Comparison of ENCODE assay signal across 14 cellular contexts in genomic region chr17:47685556-47686275, GRCh38. TPM values are rescaled to one million over a fixed set of nuclear protein-coding genes. Genes with fewer than 3 reads are reported as not detected.
DNase-seq lines count a peak whose midpoint lies in the region; ATAC-seq and TF ChIP-seq lines count a peak whose summit lies in the region.
"Had no signal": no experiment of that assay in that cellular context is flagged by ENCODE, and none has a peak within 500 bp of the region (broad histone marks: within the 10 kb centered on the region; RNA-seq: fewer than 3 reads in every experiment).

No MANE protein-coding gene starts in this region.

- H3K27me3 Mint-ChIP-seq in activated naive CD4-positive, alpha-beta T cell treated with anti-CD3 and anti-CD28 coated beads, Interleukin-2, amount 10 ng/mL, durations not matched to agents 7 days and 5 days, result no peaks in the 10 kb centered on the region
- H3K27me3 Mint-ChIP-seq in endothelial cell (ENCODE audit: unreplicated experiment), result no peaks in the 10 kb centered on the region

- DNase-seq in activated naive CD4-positive, alpha-beta T cell treated with anti-CD3 and anti-CD28 coated beads, Interleukin-2, amount 10 ng/mL, durations not matched to agents 7 days and 5 days, result no peak
- no peak for DNase-seq in activated naive CD4-positive, alpha-beta T cell (lab: John Stamatoyannopoulos, UW)
- DNase-seq in epithelial cell of prostate (ENCODE audit: low read depth, low spot score) (no peak), spleen (no peak), NCI-H510A treated with DMSO at 0.1 percent for 48 hours (lab: John Stamatoyannopoulos, UW) (no peak), endothelial cell (ENCODE audit: low spot score) (no peak)
- DNase-seq: activated CD4-positive, CD25-positive, alpha-beta regulatory T cell treated with anti-CD3 and anti-CD28 coated beads, Interleukin-2, amount 50 U/mL, for 72 hours; BE2C; mesendoderm had no signal

- H3K9me3 ChIP-seq in spleen, result no peaks in the 10 kb centered on the region
- H3K9me3 ChIP-seq: BE2C, esophagus muscularis mucosa, vagina had no signal

- peak overlapping the region; percentile 67 for H3K27ac ChIP-seq in epithelial cell of prostate
- peak overlapping the region in 6 of 8 donors; percentile 22 to 72 (median 62) for H3K27ac ChIP-seq in spleen
- H3K27ac ChIP-seq: vagina had no signal

- H3K4me1 Mint-ChIP-seq in activated naive CD4-positive, alpha-beta T cell treated with anti-CD3 and anti-CD28 coated beads, Interleukin-2, amount 10 ng/mL, durations not matched to agents 7 days and 5 days, result peaks cover 8% of the 10 kb centered on the region
- H3K4me1 Mint-ChIP-seq in endothelial cell (ENCODE audit: unreplicated experiment), result peaks cover 8% of the 10 kb centered on the region

- WGBS in spleen, 5 donors, result 87 to 95% (median 93%) methylated on average over 4 of the region's 4 CpGs

- H3K27ac Mint-ChIP-seq in activated naive CD4-positive, alpha-beta T cell treated with anti-CD3 and anti-CD28 coated beads, Interleukin-2, amount 10 ng/mL, durations not matched to agents 7 days and 5 days, result peak overlapping the region; percentile 49
- no peak overlapping the region for H3K27ac Mint-ChIP-seq in endothelial cell (ENCODE audit: unreplicated experiment)

- no peaks in the 10 kb centered on the region for H3K9me3 Mint-ChIP-seq in activated naive CD4-positive, alpha-beta T cell treated with anti-CD3 and anti-CD28 coated beads, Interleukin-2, amount 10 ng/mL, durations not matched to agents 7 days and 5 days
- no peaks in the 10 kb centered on the region for H3K9me3 Mint-ChIP-seq in endothelial cell (ENCODE audit: unreplicated experiment)

- TF ChIP-seq POLR2A in spleen (IDR thresholded peaks at IDR 0.05), result no peak

- no peak overlapping the region for H3K4me3 Mint-ChIP-seq in activated naive CD4-positive, alpha-beta T cell treated with anti-CD3 and anti-CD28 coated beads, Interleukin-2, amount 10 ng/mL, durations not matched to agents 7 days and 5 days
- no peak overlapping the region for H3K4me3 Mint-ChIP-seq in endothelial cell (ENCODE audit: unreplicated experiment)

- intact Hi-C loops in spleen (cut with DNase I; ENCODE audit: low total_unique reads), result no loop called here

- H3K4me3 ChIP-seq in spleen, result no peak overlapping the region
- H3K4me3 ChIP-seq: esophagus muscularis mucosa, vagina had no signal

- H3K27me3 ChIP-seq in spleen (replicated peaks in 1 of 7), result no peaks in the 10 kb centered on the region
- H3K27me3 ChIP-seq: BE2C, esophagus muscularis mucosa, vagina had no signal

- peaks cover 0 to 37% (median 20%) of the 10 kb centered on the region in 6 donors for H3K4me1 ChIP-seq in spleen

- peaks cover 4 to 76% (median 44%) of the 10 kb centered on the region in 6 donors for H3K36me3 ChIP-seq in spleen

- ATAC-seq in HG03460 (IDR thresholded peaks at IDR 0.05; ENCODE audit: unreplicated experiment), result no peak

- CTCF ChIA-PET in activated naive CD4-positive, alpha-beta T cell treated with anti-CD3 and anti-CD28 coated beads, Interleukin-2, amount 10 ng/mL, durations not matched to agents 7 days and 5 days (lab: Charles Lee), result no interaction called here

- TF ChIP-seq CTCF in spleen (IDR thresholded peaks at IDR 0.05 in 8 of 11, conservative IDR thresholded peaks at IDR 0.05 in 3 of 11) (no peak), endothelial cell (IDR thresholded peaks at IDR 0.05; ENCODE audit: unreplicated experiment) (no peak)

- peaks cover 52% of the 10 kb centered on the region for H3K36me3 Mint-ChIP-seq in activated naive CD4-positive, alpha-beta T cell treated with anti-CD3 and anti-CD28 coated beads, Interleukin-2, amount 10 ng/mL, durations not matched to agents 7 days and 5 days
- peaks cover 42% of the 10 kb centered on the region for H3K36me3 Mint-ChIP-seq in endothelial cell (ENCODE audit: low read depth, unreplicated experiment)

TF ChIP-seq in PFSK-1, 5 proteins besides CTCF, POLR2A, EP300 and RAD21:
- TF ChIP-seq TAF1 (IDR thresholded peaks at IDR 0.05; ENCODE audit: borderline replicate concordance, insufficient read depth, low read length) (no peak), POLR2AphosphoS5 (IDR thresholded peaks at IDR 0.05; ENCODE audit: low read depth, low read length) (peak; percentile 60), REST (IDR thresholded peaks at IDR 0.05; ENCODE audit: insufficient read depth in 1 of 2, low read depth in 2 of 2, low read length in 2 of 2) (no peak)
TF ChIP-seq in PFSK-1: peak in this region for 1.

RNA-seq across cellular contexts. Expression of gene TBKBP1, which starts 8.2 kb away (rescaled TPM):
- polyA plus RNA-seq in PFSK-1 (2012; ENCODE audit: insufficient read length, low read depth), result 50.4 TPM
- total RNA-seq in spleen, result 10 to 100 TPM; 11.6 to 28.0 (median 19.6) TPM
- 10 to 100 TPM in 2 of 3 donors, 1 to 10 TPM in 1; 3.8 to 25.7 (median 10.2) TPM for polyA plus RNA-seq in spleen
- 31.4 TPM for total RNA-seq in endothelial cell (ENCODE audit: unreplicated experiment)

RNA-seq across cellular contexts. Expression of gene KPNB1, which starts 36.0 kb away (rescaled TPM):
- polyA plus RNA-seq in PFSK-1 (2012; ENCODE audit: insufficient read length, low read depth), result 276 TPM
- total RNA-seq in spleen (100 to 1,000 TPM; 232 to 331 (median 259) TPM), endothelial cell (ENCODE audit: unreplicated experiment) (376 TPM)
- 10 to 100 TPM; 37.0 to 56.7 (median 49.0) TPM for polyA plus RNA-seq in spleen

RNA-seq across cellular contexts. Expression of gene TBX21, which starts 47.3 kb away (rescaled TPM):
- not detected for polyA plus RNA-seq in PFSK-1 (2012; ENCODE audit: insufficient read length, low read depth)
- 10 to 100 TPM; 10.4 to 21.7 (median 12.2) TPM for total RNA-seq in spleen
- polyA plus RNA-seq in spleen, result 1 to 10 TPM; 2.6 to 8.3 (median 3.8) TPM
- total RNA-seq in endothelial cell (ENCODE audit: unreplicated experiment), result 0.21 TPM
- total RNA-seq: HT-29 had no signal
